Comparison of ENCODE assay signal across 8 cellular contexts in genomic region chr5:150671509-150672236, GRCh38. TPM values are rescaled to one million over a fixed set of nuclear protein-coding genes. Genes with fewer than 3 reads are reported as not detected.
DNase-seq lines count a peak whose midpoint lies in the region; ATAC-seq, FAIRE-seq and TF ChIP-seq lines count a peak whose summit lies in the region.
"Had no signal": no experiment of that assay in that cellular context is flagged by ENCODE, and none has a peak within 500 bp of the region (broad histone marks: within the 10 kb centered on the region; RNA-seq: fewer than 3 reads in every experiment).

No MANE protein-coding gene starts in this region.

- H3K27ac ChIP-seq in HEK293 (ENCODE audit: extremely low read depth, low read depth, low read length) (no peak overlapping the region), small intestine (ENCODE audit: low read depth in 1 of 2, low read length in 1 of 2) (no peak overlapping the region)

- H3K4me1 Mint-ChIP-seq in activated T-cell treated with anti-CD3 and anti-CD28 coated beads, Interleukin-2, amount 50 U/mL, for 72 hours (ENCODE audit: low read depth): peaks cover 15% of the 10 kb centered on the region

- no peaks in the 10 kb centered on the region for H3K27me3 ChIP-seq in iPS-15b (ENCODE audit: control insufficient read depth, insufficient read depth, low read length)
- H3K27me3 ChIP-seq in small intestine (ENCODE audit: control insufficient read depth in 2 of 2, insufficient read depth in 2 of 2, low read length in 2 of 2): peaks cover 0 to 3% of the 10 kb centered on the region in 2 donors

- no peak for TF ChIP-seq CTCF in HEK293 (tag by site-specific recombination; IDR thresholded peaks at IDR 0.05)

- WGBS in small intestine, 3 donors: 2 to 5% (median 4%) methylated on average over 42 to 51 of the region's 51 CpGs

- peak; percentile 37 for DNase-seq in activated T-cell treated with anti-CD3 and anti-CD28 coated beads, Interleukin-2, amount 50 U/mL, for 72 hours
- DNase-seq in small intestine (no peak), GOT3 (lab: John Stamatoyannopoulos, UW) (no peak)

- H3K27ac Mint-ChIP-seq in activated T-cell treated with anti-CD3 and anti-CD28 coated beads, Interleukin-2, amount 50 U/mL, for 72 hours: no peak overlapping the region

- H3K9ac ChIP-seq in iPS-15b (ENCODE audit: low read depth, low read length): peak overlapping the region; percentile 97

- no peaks in the 10 kb centered on the region for H3K36me3 Mint-ChIP-seq in activated T-cell treated with anti-CD3 and anti-CD28 coated beads, Interleukin-2, amount 50 U/mL, for 72 hours (ENCODE audit: insufficient read depth in 2 of 2)

- FAIRE-seq in small intestine (lab: Jason Lieb, UNC): no peak

- H3K9me3 Mint-ChIP-seq in activated T-cell treated with anti-CD3 and anti-CD28 coated beads, Interleukin-2, amount 50 U/mL, for 72 hours: no peaks in the 10 kb centered on the region

- CTCF ChIA-PET in HEK293 (lab: Yijun Ruan, JAX): interaction anchor here (0.7 kb wide), 1 partner anchor 87 kb away, joined by 7 read pairs; the partner anchor contains the start of gene DCTN4

- no peaks in the 10 kb centered on the region for H3K36me3 ChIP-seq in HEK293 (ENCODE audit: control insufficient read depth in 2 of 2, insufficient read depth in 1 of 2, low read length in 2 of 2)
- H3K36me3 ChIP-seq in iPS-15b (ENCODE audit: control insufficient read depth, insufficient read depth, low read length): no peaks in the 10 kb centered on the region
- no peaks in the 10 kb centered on the region for H3K36me3 ChIP-seq in small intestine (ENCODE audit: control insufficient read depth in 2 of 2, insufficient read depth in 2 of 2, low read length in 2 of 2)

- POLR2A ChIA-PET in HEK293 (lab: Yijun Ruan, JAX): interaction anchor here (1.0 kb wide), 1 partner anchor 29 kb away, joined by 5 read pairs; the partner anchor contains the start of gene RBM22

- peaks cover 18% of the 10 kb centered on the region for H3K27me3 Mint-ChIP-seq in activated T-cell treated with anti-CD3 and anti-CD28 coated beads, Interleukin-2, amount 50 U/mL, for 72 hours (ENCODE audit: low read depth)

- peak overlapping the region; percentile 72 to 79 for H3K4me3 Mint-ChIP-seq in activated T-cell treated with anti-CD3 and anti-CD28 coated beads, Interleukin-2, amount 50 U/mL, for 72 hours

- no peaks in the 10 kb centered on the region for H3K9me3 ChIP-seq in HEK293 (ENCODE audit: control insufficient read depth, insufficient read depth, low read depth, low read length)
- H3K9me3 ChIP-seq in iPS-15b (ENCODE audit: control insufficient read depth, insufficient read depth, low read length): no peaks in the 10 kb centered on the region
- H3K9me3 ChIP-seq in small intestine (ENCODE audit: control insufficient read depth, low read depth): no peaks in the 10 kb centered on the region

- H3K4me3 ChIP-seq in HEK293 (ENCODE audit: low read depth, low read length) (peak overlapping the region; percentile 24), iPS-15b (ENCODE audit: low read depth, low read length) (peak overlapping the region; percentile 94), small intestine (ENCODE audit: low read depth in 1 of 2, low read length in 2 of 2) (peak overlapping the region; percentile 22 to 27)

- ATAC-seq in activated T-cell treated with anti-CD3 and anti-CD28 coated beads, Interleukin-2, amount 50 U/mL, for 72 hours (replicated peaks in 1 of 2): peak; percentile 67 to 78
- ATAC-seq in HG03280 (IDR thresholded peaks at IDR 0.05; ENCODE audit: unreplicated experiment): no peak
- ATAC-seq in GM19397 (IDR thresholded peaks at IDR 0.05; ENCODE audit: unreplicated experiment): no peak

- H3K4me1 ChIP-seq in HEK293 (ENCODE audit: control insufficient read depth, insufficient read depth, low read length) (no peaks in the 10 kb centered on the region; the same call in 1 of the 2 replicates), iPS-15b (ENCODE audit: control insufficient read depth, insufficient read depth, low read length) (peaks cover 18% of the 10 kb centered on the region), small intestine (ENCODE audit: control insufficient read depth in 2 of 2, insufficient read depth in 1 of 2, low read depth in 1 of 2, low read length in 1 of 2) (no peaks in the 10 kb centered on the region)

TF ChIP-seq in HEK293, 187 proteins besides CTCF, POLR2A, EP300 and RAD21:
- no peak for TF ChIP-seq BCL11A (tag by site-specific recombination; IDR thresholded peaks at IDR 0.05; ENCODE audit: low read depth)
- TF ChIP-seq KLF1 (tag by site-specific recombination; IDR thresholded peaks at IDR 0.05): no peak
- TF ChIP-seq ZNF626 (tag by site-specific recombination; IDR thresholded peaks at IDR 0.05): no peak
- TF ChIP-seq GLIS1 (tag by site-specific recombination; IDR thresholded peaks at IDR 0.05): no peak
- no peak for TF ChIP-seq GLI4 (tag by site-specific recombination; IDR thresholded peaks at IDR 0.05)
- no peak for TF ChIP-seq ZNF660 (tag by site-specific recombination; IDR thresholded peaks at IDR 0.05)
- TF ChIP-seq ZNF211 (tag by site-specific recombination; IDR thresholded peaks at IDR 0.05; ENCODE audit: low read depth): no peak
- no peak for TF ChIP-seq ZNF561 (tag by site-specific recombination; IDR thresholded peaks at IDR 0.05; ENCODE audit: borderline replicate concordance)
- TF ChIP-seq ZNF302 (tag by site-specific recombination; IDR thresholded peaks at IDR 0.05; ENCODE audit: low read depth): no peak
- no peak for TF ChIP-seq SP3 (tag by site-specific recombination; IDR thresholded peaks at IDR 0.05)
- no peak for TF ChIP-seq ZNF157 (tag by site-specific recombination; IDR thresholded peaks at IDR 0.05)
- TF ChIP-seq MYNN (tag by site-specific recombination; IDR thresholded peaks at IDR 0.05; ENCODE audit: borderline replicate concordance): no peak
- no peak for TF ChIP-seq ZNF843 (tag by site-specific recombination; IDR thresholded peaks at IDR 0.05)
- no peak for TF ChIP-seq KLF16 (tag by site-specific recombination; IDR thresholded peaks at IDR 0.05)
- no peak for TF ChIP-seq REPIN1 (tag by site-specific recombination; IDR thresholded peaks at IDR 0.05; ENCODE audit: low read depth)
- TF ChIP-seq ZNF112 (tag by site-specific recombination; IDR thresholded peaks at IDR 0.05): no peak
- no peak for TF ChIP-seq ZNF426 (tag by site-specific recombination; IDR thresholded peaks at IDR 0.05)
- TF ChIP-seq ZNF335 (tag by site-specific recombination; conservative IDR thresholded peaks at IDR 0.05): no peak
- TF ChIP-seq GLI2 (tag by site-specific recombination; IDR thresholded peaks at IDR 0.05; ENCODE audit: borderline replicate concordance, low read depth): no peak

RNA-seq across cellular contexts. Expression of gene MYOZ3, which starts 10.6 kb away (rescaled TPM):
- total RNA-seq in activated T-cell treated with anti-CD3 and anti-CD28 coated beads, Interleukin-2, amount 50 U/mL, for 72 hours: under 1 TPM in 1 of 2 donors, not detected in 1; 0.16 TPM
- under 1 TPM; 0.27 to 0.45 (median 0.31) TPM for polyA plus RNA-seq in small intestine
- total RNA-seq: SK-MEL-5 had no signal

RNA-seq across cellular contexts. Expression of gene RBM22, which starts 29.2 kb away (rescaled TPM):
- total RNA-seq in activated T-cell treated with anti-CD3 and anti-CD28 coated beads, Interleukin-2, amount 50 U/mL, for 72 hours: 10 to 100 TPM; 86.2 to 97.2 TPM
- 10 to 100 TPM; 28.1 to 34.7 (median 29.5) TPM for polyA plus RNA-seq in small intestine

RNA-seq across cellular contexts. Expression of gene SYNPO, which starts 31.2 kb away (rescaled TPM):
- under 1 TPM; 0.30 to 0.36 TPM for total RNA-seq in activated T-cell treated with anti-CD3 and anti-CD28 coated beads, Interleukin-2, amount 50 U/mL, for 72 hours
- polyA plus RNA-seq in small intestine: 10 to 100 TPM; 23.2 to 34.4 (median 26.2) TPM
- total RNA-seq: SK-MEL-5 had no signal

Comparison
In these comparisons a context has a peak if more than half of its experiments do, and no peak if none do; other contexts are left out.
1. H3K4me3 ChIP-seq: peak in every context shown above with its lines; median percentile 94 in iPS-15b; 24 in small intestine; 24 in HEK293.
2. ATAC-seq: peak in activated T-cell treated with anti-CD3 and anti-CD28 coated beads, Interleukin-2, amount 50 U/mL, for 72 hours (2 of 2); none in HG03280 (single experiment) and GM19397 (single experiment).
3. DNase-seq: peak in activated T-cell treated with anti-CD3 and anti-CD28 coated beads, Interleukin-2, amount 50 U/mL, for 72 hours (2 of 2); none in small intestine (single experiment) and GOT3 (single experiment).